Comparison of ENCODE assay signal across 5 cellular contexts in the genomic region with DNA sequence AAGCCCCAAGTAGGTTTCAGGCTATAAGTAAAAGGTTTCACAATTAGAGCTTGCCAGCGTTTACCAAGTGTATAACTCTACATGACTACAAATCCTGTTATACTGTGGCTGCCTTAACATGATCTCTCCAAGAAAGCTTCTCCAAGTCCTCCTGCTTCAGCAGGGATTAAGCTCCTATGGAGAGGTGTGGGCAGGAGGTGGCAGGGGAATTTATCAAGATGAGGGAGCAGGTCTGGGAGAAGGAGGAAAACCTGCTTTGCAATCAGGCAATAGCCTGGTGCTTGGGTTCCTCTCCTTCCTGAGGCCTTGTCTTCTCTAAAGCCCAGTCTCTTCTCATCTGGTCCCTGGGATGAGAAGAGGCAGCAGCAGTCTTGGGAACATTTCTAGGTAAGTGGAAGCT.
"Had no signal": no experiment of that assay in that cellular context is flagged by ENCODE, and none has a peak within 500 bp of the region (broad histone marks: within the 10 kb centered on the region; RNA-seq: fewer than 3 reads in every experiment).

No MANE protein-coding gene starts in this region.

- H3K27ac Mint-ChIP-seq: H9 had no signal

- H3K4me3 ChIP-seq: GM23248, K562 had no signal

- H2AFZ ChIP-seq: GM23248 had no signal

- H3K27ac ChIP-seq: GM23248 had no signal

- H3K9me3 Mint-ChIP-seq: H9 had no signal

- H3K4me3 Mint-ChIP-seq: H9 had no signal

- DNase-seq: GM23248, H9, HCEC 1CT, IMR-90 had no signal

- ATAC-seq: K562 had no signal

- H3K9ac ChIP-seq: GM23248 had no signal
